Comparison of ENCODE assay signal across 20 cellular contexts in the genomic region with DNA sequence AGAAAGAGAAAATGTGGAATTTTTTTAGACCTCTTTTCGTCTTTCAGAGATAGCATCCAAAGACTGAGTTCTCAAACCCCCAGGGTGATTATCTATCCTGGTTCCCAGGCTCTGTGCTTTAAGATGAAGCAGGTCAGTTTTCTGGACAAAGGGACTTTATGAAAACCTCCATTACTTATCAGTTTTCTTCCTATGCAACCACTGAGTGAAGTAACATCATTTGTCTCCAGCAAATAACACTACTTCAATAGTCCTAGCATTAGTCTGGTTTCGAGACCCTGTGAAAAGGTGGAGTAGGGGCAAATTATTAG. TPM values are rescaled to one million over a fixed set of nuclear protein-coding genes. Genes with fewer than 3 reads are reported as not detected.
DNase-seq lines count a peak whose midpoint lies in the region; ATAC-seq, FAIRE-seq and TF ChIP-seq lines count a peak whose summit lies in the region.
"Had no signal": no experiment of that assay in that cellular context is flagged by ENCODE, and none has a peak within 500 bp of the region (broad histone marks: within the 10 kb centered on the region; RNA-seq: fewer than 3 reads in every experiment).

No MANE protein-coding gene starts in this region.

- no peak for TF ChIP-seq CTCF in activated B cell treated with CpG ODN at 0.5 μM for 24 hours (IDR thresholded peaks at IDR 0.05)

- H3K27ac ChIP-seq in muscle layer of duodenum (ENCODE audit: low read length) (peak overlapping the region; percentile 57), aorta (ENCODE audit: low read depth in 1 of 2, low read length in 2 of 2) (no peak overlapping the region)

- no peak overlapping the region for H3K4me3 Mint-ChIP-seq in activated CD8-positive, alpha-beta memory T cell treated with anti-CD3 and anti-CD28 coated beads, Interleukin-2, amount 10 ng/mL, durations not matched to agents 7 days and 5 days
- peak overlapping the region; percentile 69 for H3K4me3 Mint-ChIP-seq in activated B cell treated with CpG ODN at 0.5 μM for 24 hours
- H3K4me3 Mint-ChIP-seq: CD4-positive, alpha-beta T cell had no signal

- WGBS in aorta, 2 donors: 41 to 42% methylated on average over 2 of the region's 2 CpGs

- H3K27me3 ChIP-seq in muscle layer of duodenum (ENCODE audit: low read depth, low read length) (no peaks in the 10 kb centered on the region), aorta (ENCODE audit: control insufficient read depth in 1 of 2, insufficient read depth in 2 of 2, low read length in 1 of 2) (no peaks in the 10 kb centered on the region)

- peaks cover 28% of the 10 kb centered on the region for H3K36me3 Mint-ChIP-seq in activated CD8-positive, alpha-beta memory T cell treated with anti-CD3 and anti-CD28 coated beads, Interleukin-2, amount 10 ng/mL, durations not matched to agents 7 days and 5 days
- peaks cover 17% of the 10 kb centered on the region for H3K36me3 Mint-ChIP-seq in activated B cell treated with CpG ODN at 0.5 μM for 24 hours (ENCODE audit: low read depth)

- H3K4me3 ChIP-seq in muscle layer of duodenum (ENCODE audit: low read depth in 1 of 2, low read length in 2 of 2): no peak overlapping the region
- no peak overlapping the region for H3K4me3 ChIP-seq in aorta (ENCODE audit: low read length in 2 of 2)

- CTCF ChIA-PET in activated CD8-positive, alpha-beta memory T cell treated with anti-CD3 and anti-CD28 coated beads, Interleukin-2, amount 10 ng/mL, durations not matched to agents 7 days and 5 days (lab: Charles Lee): no interaction called here
- CTCF ChIA-PET in activated B cell treated with CpG ODN at 0.5 μM for 24 hours (lab: Charles Lee): no interaction called here

- POLR2A ChIA-PET in activated B cell treated with CpG ODN at 0.5 μM for 24 hours (lab: Charles Lee): interaction anchor here (0.6 to 12.1 kb wide), 10 partner anchors 11 to 169 kb away, joined by 3 to 312 read pairs (median 12); a partner anchor contains a TSS

- peaks cover 3% of the 10 kb centered on the region for H3K9me3 Mint-ChIP-seq in activated CD8-positive, alpha-beta memory T cell treated with anti-CD3 and anti-CD28 coated beads, Interleukin-2, amount 10 ng/mL, durations not matched to agents 7 days and 5 days (ENCODE audit: low read depth)
- H3K9me3 Mint-ChIP-seq in activated B cell treated with CpG ODN at 0.5 μM for 24 hours: peaks cover 1% of the 10 kb centered on the region
- H3K9me3 Mint-ChIP-seq: CD4-positive, alpha-beta T cell had no signal

- intact Hi-C loops in activated B cell treated with CpG ODN at 0.5 μM for 24 hours (cut with micrococcal nuclease): no loop called here
- intact Hi-C loops in aorta (cut with DNase I): no loop called here
- intact Hi-C loops in Right ventricle myocardium inferior (cut with DNase I): no loop called here

- no peak for ATAC-seq in activated CD8-positive, alpha-beta memory T cell treated with anti-CD3 and anti-CD28 coated beads, Interleukin-2, amount 10 ng/mL, durations not matched to agents 7 days and 5 days
- ATAC-seq in activated B cell treated with CpG ODN at 0.5 μM for 24 hours (ENCODE audit: low read depth) (no peak), aorta (ENCODE audit: low FRiP score) (no peak), Right ventricle myocardium inferior (no peak)

- no peak for FAIRE-seq in H54 (lab: Jason Lieb, UNC)
- FAIRE-seq: H1 had no signal

- peak overlapping the region; percentile 64 for H3K27ac Mint-ChIP-seq in activated CD8-positive, alpha-beta memory T cell treated with anti-CD3 and anti-CD28 coated beads, Interleukin-2, amount 10 ng/mL, durations not matched to agents 7 days and 5 days
- H3K27ac Mint-ChIP-seq in activated B cell treated with CpG ODN at 0.5 μM for 24 hours: no peak overlapping the region
- H3K27ac Mint-ChIP-seq: CD4-positive, alpha-beta T cell had no signal

- H3K4me1 ChIP-seq in muscle layer of duodenum (ENCODE audit: control insufficient read depth in 1 of 2, insufficient read depth in 2 of 2, low read length in 2 of 2): peaks cover 0 to 3% of the 10 kb centered on the region in 2 donors
- H3K4me1 ChIP-seq in aorta (ENCODE audit: control insufficient read depth in 1 of 2, insufficient read depth in 2 of 2, low read length in 2 of 2): no peaks in the 10 kb centered on the region
- H3K4me1 ChIP-seq: BE2C had no signal

- peaks cover 37% of the 10 kb centered on the region for H3K4me1 Mint-ChIP-seq in activated CD8-positive, alpha-beta memory T cell treated with anti-CD3 and anti-CD28 coated beads, Interleukin-2, amount 10 ng/mL, durations not matched to agents 7 days and 5 days
- peaks cover 56% of the 10 kb centered on the region for H3K4me1 Mint-ChIP-seq in activated B cell treated with CpG ODN at 0.5 μM for 24 hours

- H3K9me3 ChIP-seq in muscle layer of duodenum (ENCODE audit: control insufficient read depth in 1 of 2, low read length in 2 of 2) (no peaks in the 10 kb centered on the region), aorta (ENCODE audit: control insufficient read depth, low read length) (no peaks in the 10 kb centered on the region)
- H3K9me3 ChIP-seq: BE2C had no signal

- H3K27me3 Mint-ChIP-seq in activated CD8-positive, alpha-beta memory T cell treated with anti-CD3 and anti-CD28 coated beads, Interleukin-2, amount 10 ng/mL, durations not matched to agents 7 days and 5 days: no peaks in the 10 kb centered on the region
- no peaks in the 10 kb centered on the region for H3K27me3 Mint-ChIP-seq in activated B cell treated with CpG ODN at 0.5 μM for 24 hours
- H3K27me3 Mint-ChIP-seq: CD4-positive, alpha-beta T cell had no signal

- TF ChIP-seq POLR2A in H54 (IDR thresholded peaks at IDR 0.05; ENCODE audit: low read depth, low read length): no peak

- DNase-seq in activated CD8-positive, alpha-beta memory T cell treated with anti-CD3 and anti-CD28 coated beads, Interleukin-2, amount 10 ng/mL, durations not matched to agents 7 days and 5 days: no peak
- no peak for DNase-seq in activated CD8-positive, alpha-beta memory T cell treated with anti-CD3 and anti-CD28 coated beads for 24 hours
- DNase-seq in activated B cell treated with CpG ODN at 0.5 μM for 24 hours (no peak), H54 (ENCODE audit: insufficient read length, low spot score) (no peak), aorta (no peak), Right ventricle myocardium inferior (ENCODE audit: missing footprints) (no peak)
- DNase-seq: BE2C; CD4-positive, alpha-beta T cell; DMS79; KG1; NCI-H1417; NCI-H187; NCI-H226; NCI-H524; NCI-H82; SIG-M5 had no signal

- no peaks in the 10 kb centered on the region for H3K36me3 ChIP-seq in muscle layer of duodenum (ENCODE audit: control insufficient read depth in 1 of 2, insufficient read depth in 2 of 2, low read length in 2 of 2)
- no peaks in the 10 kb centered on the region for H3K36me3 ChIP-seq in aorta (ENCODE audit: control insufficient read depth in 1 of 2, insufficient read depth in 2 of 2, low read length in 1 of 2)
- H3K36me3 ChIP-seq: BE2C had no signal

RNA-seq across cellular contexts. Expression of a gene that starts 18.3 kb away (rescaled TPM):
- 100 to 1,000 TPM; 189 to 228 TPM for total RNA-seq in activated CD8-positive, alpha-beta memory T cell treated with anti-CD3 and anti-CD28 coated beads, Interleukin-2, amount 10 ng/mL, durations not matched to agents 7 days and 5 days
- total RNA-seq in activated B cell treated with CpG ODN at 0.5 μM for 24 hours (621 and 630 TPM in 2 replicates), aorta (100 to 1,000 TPM; 142 to 157 TPM), Right ventricle myocardium inferior (32.4 TPM)
- 10 to 100 TPM; 18.5 to 85.1 TPM for polyA plus RNA-seq in aorta

RNA-seq across cellular contexts. Expression of a gene that starts 29.3 kb away (rescaled TPM):
- 100 to 1,000 TPM in 1 of 2 experiments, 10 to 100 TPM in 1; 74.4 to 143 TPM for total RNA-seq in activated CD8-positive, alpha-beta memory T cell treated with anti-CD3 and anti-CD28 coated beads, Interleukin-2, amount 10 ng/mL, durations not matched to agents 7 days and 5 days
- 628 and 664 TPM in 2 replicates for total RNA-seq in activated B cell treated with CpG ODN at 0.5 μM for 24 hours
- total RNA-seq in aorta: 10 to 100 TPM; 27.0 to 46.2 TPM
- 10 to 100 TPM in 1 of 2 donors, 1 to 10 TPM in 1; 9.3 to 38.4 TPM for polyA plus RNA-seq in aorta
- total RNA-seq in Right ventricle myocardium inferior: 5.3 TPM
- total RNA-seq: A172, H1, RPMI7951 had no signal

RNA-seq across cellular contexts. Expression of a gene that starts 58.5 kb away (rescaled TPM):
- 10 to 100 TPM; 72.9 to 89.8 TPM for total RNA-seq in activated CD8-positive, alpha-beta memory T cell treated with anti-CD3 and anti-CD28 coated beads, Interleukin-2, amount 10 ng/mL, durations not matched to agents 7 days and 5 days
- 262 and 310 TPM in 2 replicates for total RNA-seq in activated B cell treated with CpG ODN at 0.5 μM for 24 hours
- 10 to 100 TPM; 35.9 to 43.4 TPM for total RNA-seq in aorta
- 10 to 100 TPM; 10.8 to 28.5 TPM for polyA plus RNA-seq in aorta
- 3.9 TPM for total RNA-seq in Right ventricle myocardium inferior
- total RNA-seq: A172, RPMI7951 had no signal
